Comparison of ENCODE assay signal across 1 cellular context in the genomic region with DNA sequence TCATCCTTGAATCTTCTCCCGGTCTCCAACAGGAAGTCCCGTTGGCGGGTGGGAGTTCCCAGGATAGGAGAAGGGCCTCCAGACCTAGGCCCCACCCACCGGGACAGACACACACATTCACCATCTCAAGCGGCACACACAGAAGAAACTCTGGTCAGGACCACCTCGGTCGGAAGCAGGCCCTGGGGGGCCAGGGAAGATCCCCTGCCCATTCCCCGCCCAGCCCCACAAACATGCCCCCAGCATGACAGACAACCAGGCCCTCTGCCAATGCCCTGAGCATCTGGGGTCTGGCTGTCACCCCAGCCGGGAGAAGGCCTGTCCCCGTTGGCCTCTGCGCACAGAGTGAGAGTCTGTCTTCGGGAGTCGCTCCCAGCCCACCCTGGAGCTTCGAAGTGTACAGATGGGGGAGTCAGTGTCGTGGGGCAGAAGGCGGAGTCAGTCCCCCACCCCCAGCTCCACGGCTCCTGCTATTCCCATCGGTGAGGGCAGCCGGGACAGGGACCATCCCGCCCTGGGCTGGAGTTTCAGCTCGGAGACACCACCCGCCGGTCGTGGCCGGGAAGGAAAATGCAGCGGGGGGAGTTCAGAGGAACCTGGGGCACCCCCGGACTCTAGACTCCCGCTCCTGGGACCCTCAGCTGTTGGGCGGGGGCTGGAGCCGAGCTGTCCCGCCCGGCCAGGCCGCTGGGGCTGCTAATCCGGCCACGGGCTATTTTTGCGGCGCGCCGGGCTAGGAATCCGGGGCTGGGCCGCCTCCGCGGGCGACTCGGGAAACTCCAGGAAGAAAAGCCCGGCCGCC.
TF ChIP-seq lines count a peak whose summit lies in the region.

No MANE protein-coding gene starts in this region.

TF ChIP-seq in H1, 55 proteins besides CTCF, POLR2A, EP300 and RAD21:
- TF ChIP-seq NANOG (IDR thresholded peaks at IDR 0.05; ENCODE audit: insufficient read depth, low read depth, low read length, poor library complexity, severe bottlenecking) (no peak), GABPA (IDR thresholded peaks at IDR 0.05; ENCODE audit: borderline replicate concordance, insufficient read depth, low read length) (0 out of 2 replicates have a peak, but pooled peaks have one; percentile 6), YY1 (IDR thresholded peaks at IDR 0.05; ENCODE audit: low read depth, low read length) (no peak), TAF1 (IDR thresholded peaks at IDR 0.05; ENCODE audit: low read depth, low read length) (peak; percentile 69; the same call in 1 of the 2 replicates), HDAC2 (IDR thresholded peaks at IDR 0.05; ENCODE audit: borderline replicate concordance in 1 of 2, low read depth in 2 of 2, low read length in 2 of 2) (no peak), SIRT6 (IDR thresholded peaks at IDR 0.05; ENCODE audit: low read length) (no peak), POLR2AphosphoS5 (IDR thresholded peaks at IDR 0.05; ENCODE audit: low read depth, low read length) (peak; percentile 43; the same call in 1 of the 2 replicates), KDM4A (IDR thresholded peaks at IDR 0.05; ENCODE audit: low read depth, low read length, severe bottlenecking) (peak; percentile 19), CTBP2 (IDR thresholded peaks at IDR 0.05; ENCODE audit: borderline replicate concordance, insufficient read depth, insufficient read length, low read length) (peak; percentile 19), HDAC6 (IDR thresholded peaks at IDR 0.05; ENCODE audit: low read depth, low read length) (no peak), CBX5 (IDR thresholded peaks at IDR 0.05; ENCODE audit: low read depth, low read length) (no peak), ASH2L (IDR thresholded peaks at IDR 0.05; ENCODE audit: low read length) (peak; percentile 39), SIN3A (conservative IDR thresholded peaks at IDR 0.05 in 1 of 2, IDR thresholded peaks at IDR 0.05 in 1 of 2; ENCODE audit: low read depth in 1 of 2, low read length in 2 of 2) (peak; percentile 45 to 77; a peak in 3 of 4 replicates), SP1 (IDR thresholded peaks at IDR 0.05; ENCODE audit: low read depth, low read length) (0 out of 2 replicates have a peak, but pooled peaks have one; percentile 66), TBP (IDR thresholded peaks at IDR 0.05; ENCODE audit: low read depth, low read length) (no peak), CHD2 (IDR thresholded peaks at IDR 0.05; ENCODE audit: low read length) (0 out of 2 replicates have a peak, but pooled peaks have one; percentile 14)
